In the genomic region with DNA sequence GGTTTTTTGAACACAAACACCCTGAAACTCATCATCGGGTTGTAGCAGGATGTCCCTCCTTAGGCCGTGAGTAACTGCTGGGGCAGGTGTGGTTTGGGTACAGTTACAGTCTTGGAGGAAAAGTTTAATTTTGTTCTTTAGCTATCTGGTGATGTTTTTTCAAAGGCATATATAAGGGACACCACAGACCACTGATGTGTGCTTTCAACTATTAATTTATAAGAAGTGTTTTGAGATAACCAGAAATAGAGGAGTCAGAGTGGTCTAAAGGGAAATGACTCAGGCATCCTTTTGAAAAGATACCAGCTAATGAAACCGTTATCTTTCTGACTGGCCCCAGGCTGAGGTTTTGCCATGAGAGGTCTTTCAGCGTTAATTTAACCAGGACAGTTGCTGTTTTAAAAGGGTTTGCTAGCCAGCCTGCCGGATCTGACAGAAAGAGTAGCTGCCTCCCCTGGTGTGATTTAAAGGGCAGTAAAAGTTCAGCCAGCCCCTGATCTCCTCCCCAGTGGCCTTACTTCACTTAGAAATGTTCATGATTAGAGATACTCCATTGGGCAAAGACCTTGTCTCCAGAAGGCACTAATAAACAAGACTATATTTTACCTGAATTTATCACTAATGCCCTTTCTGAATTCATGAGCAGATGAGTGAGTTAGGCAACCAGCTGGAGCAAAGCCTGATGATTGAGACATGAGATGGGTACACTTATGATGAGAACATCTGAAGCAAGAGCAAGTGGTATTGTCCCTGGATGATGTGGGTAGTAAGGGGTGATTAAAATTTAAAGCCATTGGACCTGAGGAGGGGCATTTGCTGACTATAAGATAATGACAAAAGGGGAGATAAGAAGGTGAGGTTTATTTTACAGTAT, we compare ENCODE assay signal across 8 cellular contexts.
DNase-seq lines count a peak whose midpoint lies in the region; ATAC-seq lines count a peak whose summit lies in the region.

No MANE protein-coding gene starts in this region.

- ATAC-seq in HG03442 (IDR thresholded peaks at IDR 0.05; ENCODE audit: unreplicated experiment) (peak; percentile 60), HG02840 (IDR thresholded peaks at IDR 0.05; ENCODE audit: low FRiP score, unreplicated experiment) (no peak)

- peak; percentile 71 for DNase-seq in NK-92 treated with Interleukin-12 subunit alpha and Interleukin-12 subunit beta, amount 100 ng/mL, for 24 hours (lab: John Stamatoyannopoulos, UW)
- no peak for DNase-seq in NK-92 (lab: John Stamatoyannopoulos, UW; ENCODE audit: unreplicated experiment)
- DNase-seq in amniotic epithelial cell (ENCODE audit: low read depth), result peak; percentile 96
- DNase-seq in pulmonary artery endothelial cell (ENCODE audit: low read depth, low spot score), result peak; percentile 33
- DNase-seq in NCI-H146 treated with DMSO at 0.1 percent for 48 hours (lab: John Stamatoyannopoulos, UW; ENCODE audit: unreplicated experiment), result no peak
- DNase-seq in activated gamma-delta T cell (lab: John Stamatoyannopoulos, UW), result no peak

Comparison
In these comparisons a context has a peak if more than half of its experiments do, and no peak if none do; other contexts are left out.
1. DNase-seq: peak in NK-92 treated with Interleukin-12 subunit alpha and Interleukin-12 subunit beta, amount 100 ng/mL, for 24 hours (single experiment), amniotic epithelial cell (single experiment) and pulmonary artery endothelial cell (single experiment); none in NK-92 (single experiment), NCI-H146 treated with DMSO at 0.1 percent for 48 hours (single experiment) and activated gamma-delta T cell (single experiment).